In genomic region chr14:41604793-41605534, GRCh38 we compare ENCODE assay signal across 9 cellular contexts. TPM values are rescaled to one million over a fixed set of nuclear protein-coding genes. Genes with fewer than 3 reads are reported as not detected.
DNase-seq lines count a peak whose midpoint lies in the region; TF ChIP-seq lines count a peak whose summit lies in the region.
"Had no signal": no experiment of that assay in that cellular context is flagged by ENCODE, and none has a peak within 500 bp of the region (broad histone marks: within the 10 kb centered on the region; RNA-seq: fewer than 3 reads in every experiment).

No MANE protein-coding gene starts in this region.

- H3K27ac Mint-ChIP-seq in activated naive CD4-positive, alpha-beta T cell treated with anti-CD3 and anti-CD28 coated beads for 36 hours = no peak overlapping the region
- no peak overlapping the region for H3K27ac Mint-ChIP-seq in activated CD4-positive, alpha-beta T cell treated with anti-CD3 and anti-CD28 coated beads, Interleukin-2, amount 10 ng/mL, durations not matched to agents 24 days and 14 days

- H3K4me1 ChIP-seq in stomach = peaks cover 24 to 45% (median 34%) of the 10 kb centered on the region in 4 donors

- H3K4me3 ChIP-seq in astrocyte of the spinal cord (ENCODE audit: low read depth, low read length) (peak overlapping the region; percentile 52), stomach (peak overlapping the region; percentile 53 to 61 (median 56))

- peak overlapping the region in 3 of 5 donors; percentile 69 to 84 (median 81) for H3K27ac ChIP-seq in stomach
- H3K27ac ChIP-seq: C4-2B had no signal

- H3K36me3 Mint-ChIP-seq in activated naive CD4-positive, alpha-beta T cell treated with anti-CD3 and anti-CD28 coated beads for 36 hours (ENCODE audit: low read depth) = no peaks in the 10 kb centered on the region
- H3K36me3 Mint-ChIP-seq in activated CD4-positive, alpha-beta T cell treated with anti-CD3 and anti-CD28 coated beads, Interleukin-2, amount 10 ng/mL, durations not matched to agents 24 days and 14 days (ENCODE audit: low read depth) = no peaks in the 10 kb centered on the region

- no peak for DNase-seq in activated naive CD4-positive, alpha-beta T cell treated with anti-CD3 and anti-CD28 coated beads for 36 hours
- DNase-seq in activated naive CD4-positive, alpha-beta T cell (lab: John Stamatoyannopoulos, UW) = no peak
- DNase-seq in astrocyte of the spinal cord (ENCODE audit: low read depth, low spot score) (peak; percentile 91), islet precursor cell (peak; percentile 96), stomach (no peak), A172 (ENCODE audit: low spot score) (no peak)
- DNase-seq in effector CD8-positive, alpha-beta T cell (lab: John Stamatoyannopoulos, UW) = no peak
- DNase-seq in activated CD4-positive, alpha-beta T cell treated with anti-CD3 and anti-CD28 coated beads, Interleukin-2, amount 10 ng/mL, durations not matched to agents 24 days and 14 days = no peak

- H3K4me1 Mint-ChIP-seq in activated naive CD4-positive, alpha-beta T cell treated with anti-CD3 and anti-CD28 coated beads for 36 hours (ENCODE audit: low read depth) = peaks cover 45% of the 10 kb centered on the region
- peaks cover 4% of the 10 kb centered on the region for H3K4me1 Mint-ChIP-seq in activated CD4-positive, alpha-beta T cell treated with anti-CD3 and anti-CD28 coated beads, Interleukin-2, amount 10 ng/mL, durations not matched to agents 24 days and 14 days

- peak overlapping the region; percentile 24 for H3K4me3 Mint-ChIP-seq in activated naive CD4-positive, alpha-beta T cell treated with anti-CD3 and anti-CD28 coated beads for 36 hours
- H3K4me3 Mint-ChIP-seq in activated CD4-positive, alpha-beta T cell treated with anti-CD3 and anti-CD28 coated beads, Interleukin-2, amount 10 ng/mL, durations not matched to agents 24 days and 14 days = no peak overlapping the region

- peaks cover 0 to 67% (median 56%) of the 10 kb centered on the region in 3 donors for H3K27me3 ChIP-seq in stomach

- no peaks in the 10 kb centered on the region for H3K9me3 ChIP-seq in stomach

- CTCF ChIA-PET in activated naive CD4-positive, alpha-beta T cell treated with anti-CD3 and anti-CD28 coated beads for 36 hours (lab: Charles Lee) = no interaction called here

- no peak for TF ChIP-seq POLR2A in stomach (IDR thresholded peaks at IDR 0.05)

- in situ Hi-C loops in astrocyte of the spinal cord (cut with HindIII; ENCODE audit: low sequenced_read_pairs) = no loop called here

- intact Hi-C loops in activated naive CD4-positive, alpha-beta T cell treated with anti-CD3 and anti-CD28 coated beads for 36 hours (cut with micrococcal nuclease) = loop anchor here (5.0 kb wide), 3 partner anchors 182 to 1618 kb away; no protein-coding TSS in a partner anchor
- intact Hi-C loops in stomach (cut with DNase I; ENCODE audit: low total_unique reads) = no loop called here
- intact Hi-C loops in activated CD4-positive, alpha-beta T cell treated with anti-CD3 and anti-CD28 coated beads, Interleukin-2, amount 10 ng/mL, durations not matched to agents 24 days and 14 days (cut with micrococcal nuclease) = no loop called here

- WGBS in stomach, 5 donors = 2 to 5% (median 3%) methylated on average over 24 to 29 of the region's 29 CpGs

- no peaks in the 10 kb centered on the region for H3K9me3 Mint-ChIP-seq in activated naive CD4-positive, alpha-beta T cell treated with anti-CD3 and anti-CD28 coated beads for 36 hours
- no peaks in the 10 kb centered on the region for H3K9me3 Mint-ChIP-seq in activated CD4-positive, alpha-beta T cell treated with anti-CD3 and anti-CD28 coated beads, Interleukin-2, amount 10 ng/mL, durations not matched to agents 24 days and 14 days

- no peak for TF ChIP-seq CTCF in astrocyte of the spinal cord (IDR thresholded peaks at IDR 0.05; ENCODE audit: low read depth, low read length)
- no peak for TF ChIP-seq CTCF in stomach (IDR thresholded peaks at IDR 0.05)

- peaks cover 67% of the 10 kb centered on the region for H3K27me3 Mint-ChIP-seq in activated naive CD4-positive, alpha-beta T cell treated with anti-CD3 and anti-CD28 coated beads for 36 hours (ENCODE audit: low read depth)
- H3K27me3 Mint-ChIP-seq in activated CD4-positive, alpha-beta T cell treated with anti-CD3 and anti-CD28 coated beads, Interleukin-2, amount 10 ng/mL, durations not matched to agents 24 days and 14 days = peaks cover 57% of the 10 kb centered on the region

- no peaks in the 10 kb centered on the region for H3K36me3 ChIP-seq in stomach

- no peak for TF ChIP-seq EP300 in stomach (IDR thresholded peaks at IDR 0.05)

RNA-seq across cellular contexts. Expression of gene LRFN5, which starts 1.7 kb away (rescaled TPM):
- not detected for total RNA-seq in activated naive CD4-positive, alpha-beta T cell treated with anti-CD3 and anti-CD28 coated beads for 36 hours
- total RNA-seq in stomach = 1 to 10 TPM in 1 of 5 donors, under 1 TPM in 1, not detected in 3; 0.58 to 9.4 TPM
- under 1 TPM; 0.19 to 0.76 (median 0.33) TPM for polyA plus RNA-seq in stomach
- not detected in 2 replicates for total RNA-seq in A172 (2014; rRNA removed; shearing (Covaris generic))
- total RNA-seq in activated CD4-positive, alpha-beta T cell treated with anti-CD3 and anti-CD28 coated beads, Interleukin-2, amount 10 ng/mL, durations not matched to agents 24 days and 14 days = not detected in 2 replicates

Comparison
In these comparisons a context has a peak if more than half of its experiments do, and no peak if none do; other contexts are left out.
1. DNase-seq: peak in astrocyte of the spinal cord (single experiment) and islet precursor cell (single experiment); none in activated naive CD4-positive, alpha-beta T cell treated with anti-CD3 and anti-CD28 coated beads for 36 hours (single experiment), activated naive CD4-positive, alpha-beta T cell (0 of 4), stomach (single experiment), A172 (single experiment), effector CD8-positive, alpha-beta T cell (single experiment) and activated CD4-positive, alpha-beta T cell treated with anti-CD3 and anti-CD28 coated beads, Interleukin-2, amount 10 ng/mL, durations not matched to agents 24 days and 14 days (single experiment).